In genomic region chr2:232028071-232028470, GRCh38 we compare ENCODE assay signal across 19 cellular contexts.
DNase-seq lines count a peak whose midpoint lies in the region; ATAC-seq and TF ChIP-seq lines count a peak whose summit lies in the region.
"Had no signal": no experiment of that assay in that cellular context is flagged by ENCODE, and none has a peak within 500 bp of the region (broad histone marks: within the 10 kb centered on the region; RNA-seq: fewer than 3 reads in every experiment).

No MANE protein-coding gene starts in this region.

- TF ChIP-seq CTCF in KMS-11 (conservative IDR thresholded peaks at IDR 0.05; ENCODE audit: low read depth, low read length) (no peak), mesothelial cell of epicardium (IDR thresholded peaks at IDR 0.05; ENCODE audit: unreplicated experiment) (no peak)

- peak overlapping the region; percentile 44 to 85 for H3K27ac Mint-ChIP-seq in activated naive CD4-positive, alpha-beta T cell treated with anti-CD3 and anti-CD28 coated beads, Interleukin-2, amount 50 U/mL, for 72 hours
- no peak overlapping the region for H3K27ac Mint-ChIP-seq in activated naive CD4-positive, alpha-beta T cell treated with anti-CD3 and anti-CD28 coated beads, Interleukin-2, amount 10 ng/mL, durations not matched to agents 7 days and 5 days
- H3K27ac Mint-ChIP-seq in activated naive CD8-positive, alpha-beta T cell treated with anti-CD3 and anti-CD28 coated beads for 36 hours, result peak overlapping the region; percentile 25
- no peak overlapping the region for H3K27ac Mint-ChIP-seq in mesothelial cell of epicardium
- no peak overlapping the region for H3K27ac Mint-ChIP-seq in T-helper 2 cell treated with Interferon-gamma antibody and Interleukin-4, amounts not matched to agents 5 μg/mL and 100 μg/mL, for 36 hours
- H3K27ac Mint-ChIP-seq: B cell had no signal

- peak overlapping the region; percentile 41 for H3K4me2 ChIP-seq in KMS-11
- H3K4me2 ChIP-seq: A549 had no signal

- no peaks in the 10 kb centered on the region; the same call in 1 of the 2 replicates for H3K27me3 ChIP-seq in KMS-11 (ENCODE audit: insufficient read depth, low read depth)
- H3K27me3 ChIP-seq: MG63, SJSA1 had no signal

- peaks cover 12% of the 10 kb centered on the region; the same call in 1 of the 2 replicates for H4K20me1 ChIP-seq in KMS-11 (ENCODE audit: insufficient read depth)

- no peak overlapping the region for H3K9ac ChIP-seq in KMS-11

- H2AFZ ChIP-seq in KMS-11 (ENCODE audit: low read depth), result no peak overlapping the region

- ATAC-seq in activated naive CD4-positive, alpha-beta T cell treated with anti-CD3 and anti-CD28 coated beads, Interleukin-2, amount 50 U/mL, for 72 hours, result no peak
- no peak for ATAC-seq in HG03354 (IDR thresholded peaks at IDR 0.05; ENCODE audit: poor library complexity, severe bottlenecking, unreplicated experiment)
- ATAC-seq: A549 had no signal

- H3K36me3 ChIP-seq in KMS-11 (ENCODE audit: insufficient read depth), result no peaks in the 10 kb centered on the region

- no peaks in the 10 kb centered on the region for H3K9me3 Mint-ChIP-seq in activated naive CD4-positive, alpha-beta T cell treated with anti-CD3 and anti-CD28 coated beads, Interleukin-2, amount 50 U/mL, for 72 hours
- H3K9me3 Mint-ChIP-seq in activated naive CD4-positive, alpha-beta T cell treated with anti-CD3 and anti-CD28 coated beads, Interleukin-2, amount 10 ng/mL, durations not matched to agents 7 days and 5 days, result peaks cover 2% of the 10 kb centered on the region
- H3K9me3 Mint-ChIP-seq in activated naive CD8-positive, alpha-beta T cell treated with anti-CD3 and anti-CD28 coated beads for 36 hours, result peaks cover 10% of the 10 kb centered on the region
- peaks cover 10% of the 10 kb centered on the region for H3K9me3 Mint-ChIP-seq in mesothelial cell of epicardium
- H3K9me3 Mint-ChIP-seq in T-helper 2 cell treated with Interferon-gamma antibody and Interleukin-4, amounts not matched to agents 5 μg/mL and 100 μg/mL, for 36 hours, result peaks cover 10% of the 10 kb centered on the region

- peaks cover 44 to 70% of the 10 kb centered on the region in 2 donors for H3K36me3 Mint-ChIP-seq in activated naive CD4-positive, alpha-beta T cell treated with anti-CD3 and anti-CD28 coated beads, Interleukin-2, amount 50 U/mL, for 72 hours
- H3K36me3 Mint-ChIP-seq in activated naive CD4-positive, alpha-beta T cell treated with anti-CD3 and anti-CD28 coated beads, Interleukin-2, amount 10 ng/mL, durations not matched to agents 7 days and 5 days, result peaks cover 54% of the 10 kb centered on the region
- peaks cover 68% of the 10 kb centered on the region for H3K36me3 Mint-ChIP-seq in activated naive CD8-positive, alpha-beta T cell treated with anti-CD3 and anti-CD28 coated beads for 36 hours
- peaks cover 37% of the 10 kb centered on the region for H3K36me3 Mint-ChIP-seq in mesothelial cell of epicardium
- peaks cover 60% of the 10 kb centered on the region for H3K36me3 Mint-ChIP-seq in T-helper 2 cell treated with Interferon-gamma antibody and Interleukin-4, amounts not matched to agents 5 μg/mL and 100 μg/mL, for 36 hours (ENCODE audit: low read depth)

- no peaks in the 10 kb centered on the region for H3K79me2 ChIP-seq in KMS-11 (ENCODE audit: insufficient read depth, low read depth)

- H3K27me3 Mint-ChIP-seq in activated naive CD4-positive, alpha-beta T cell treated with anti-CD3 and anti-CD28 coated beads, Interleukin-2, amount 10 ng/mL, durations not matched to agents 7 days and 5 days, result no peaks in the 10 kb centered on the region
- H3K27me3 Mint-ChIP-seq in activated naive CD8-positive, alpha-beta T cell treated with anti-CD3 and anti-CD28 coated beads for 36 hours, result no peaks in the 10 kb centered on the region
- H3K27me3 Mint-ChIP-seq in mesothelial cell of epicardium (ENCODE audit: low read depth), result no peaks in the 10 kb centered on the region
- peaks cover 30% of the 10 kb centered on the region for H3K27me3 Mint-ChIP-seq in T-helper 2 cell treated with Interferon-gamma antibody and Interleukin-4, amounts not matched to agents 5 μg/mL and 100 μg/mL, for 36 hours (ENCODE audit: low read depth)
- H3K27me3 Mint-ChIP-seq: B cell had no signal

- peaks cover 17% of the 10 kb centered on the region for H3K4me1 Mint-ChIP-seq in activated naive CD4-positive, alpha-beta T cell treated with anti-CD3 and anti-CD28 coated beads, Interleukin-2, amount 10 ng/mL, durations not matched to agents 7 days and 5 days
- H3K4me1 Mint-ChIP-seq in activated naive CD8-positive, alpha-beta T cell treated with anti-CD3 and anti-CD28 coated beads for 36 hours, result peaks cover 25% of the 10 kb centered on the region
- no peaks in the 10 kb centered on the region for H3K4me1 Mint-ChIP-seq in mesothelial cell of epicardium
- H3K4me1 Mint-ChIP-seq in T-helper 2 cell treated with Interferon-gamma antibody and Interleukin-4, amounts not matched to agents 5 μg/mL and 100 μg/mL, for 36 hours (ENCODE audit: low read depth), result peaks cover 24% of the 10 kb centered on the region
- H3K4me1 Mint-ChIP-seq: CD14-positive monocyte had no signal

- H3K4me1 ChIP-seq in KMS-11 (ENCODE audit: low read depth, poor library complexity, severe bottlenecking), result peaks cover 47% of the 10 kb centered on the region
- H3K4me1 ChIP-seq: A549, SJSA1 had no signal

- no peak overlapping the region for H3K27ac ChIP-seq in KMS-11
- H3K27ac ChIP-seq: A549, SJSA1 had no signal

- CTCF ChIA-PET in activated naive CD4-positive, alpha-beta T cell treated with anti-CD3 and anti-CD28 coated beads, Interleukin-2, amount 10 ng/mL, durations not matched to agents 7 days and 5 days (lab: Charles Lee), result interaction anchor here (0.8 kb wide), 1 partner anchor 261 kb away, joined by 3 read pairs; no protein-coding TSS in a partner anchor

- no peak overlapping the region for H3K4me3 ChIP-seq in KMS-11 (IDR thresholded peaks at IDR 0.05; ENCODE audit: insufficient read depth, low read depth, low read length)
- H3K4me3 ChIP-seq: A549, MG63, SJSA1 had no signal

- no peak overlapping the region for H3K4me3 Mint-ChIP-seq in activated naive CD4-positive, alpha-beta T cell treated with anti-CD3 and anti-CD28 coated beads, Interleukin-2, amount 10 ng/mL, durations not matched to agents 7 days and 5 days
- no peak overlapping the region for H3K4me3 Mint-ChIP-seq in activated naive CD8-positive, alpha-beta T cell treated with anti-CD3 and anti-CD28 coated beads for 36 hours
- no peak overlapping the region for H3K4me3 Mint-ChIP-seq in mesothelial cell of epicardium
- no peak overlapping the region for H3K4me3 Mint-ChIP-seq in T-helper 2 cell treated with Interferon-gamma antibody and Interleukin-4, amounts not matched to agents 5 μg/mL and 100 μg/mL, for 36 hours
- H3K4me3 Mint-ChIP-seq: B cell, CD14-positive monocyte had no signal

- DNase-seq in activated naive CD4-positive, alpha-beta T cell treated with anti-CD3 and anti-CD28 coated beads, Interleukin-2, amount 50 U/mL, for 72 hours (ENCODE audit: low spot score in 2 of 2), result no peak
- DNase-seq in activated naive CD4-positive, alpha-beta T cell treated with anti-CD3 and anti-CD28 coated beads, Interleukin-2, amount 10 ng/mL, durations not matched to agents 7 days and 5 days, result no peak
- DNase-seq in EH (ENCODE audit: low read depth), result peak; percentile 11
- no peak for DNase-seq in activated naive CD8-positive, alpha-beta T cell treated with anti-CD3 and anti-CD28 coated beads for 36 hours
- no peak for DNase-seq in mesothelial cell of epicardium (ENCODE audit: low spot score in 2 of 2, unreplicated experiment in 2 of 2)
- no peak for DNase-seq in T-helper 2 cell treated with Interferon-gamma antibody and Interleukin-4, amounts not matched to agents 5 μg/mL and 100 μg/mL, for 36 hours (ENCODE audit: low spot score)
- DNase-seq: GDM1, NCI-H1048, NCI-H1417 treated with DMSO at 0.1 percent for 48 hours, NCI-H187, NCI-H446, NCI-H526 had no signal

Comparison
In these comparisons a context has a peak if more than half of its experiments do, and no peak if none do; other contexts are left out.
1. H3K27ac Mint-ChIP-seq: peak in activated naive CD4-positive, alpha-beta T cell treated with anti-CD3 and anti-CD28 coated beads, Interleukin-2, amount 50 U/mL, for 72 hours (2 of 2) and activated naive CD8-positive, alpha-beta T cell treated with anti-CD3 and anti-CD28 coated beads for 36 hours (single experiment); none in activated naive CD4-positive, alpha-beta T cell treated with anti-CD3 and anti-CD28 coated beads, Interleukin-2, amount 10 ng/mL, durations not matched to agents 7 days and 5 days (single experiment), mesothelial cell of epicardium (single experiment) and T-helper 2 cell treated with Interferon-gamma antibody and Interleukin-4, amounts not matched to agents 5 μg/mL and 100 μg/mL, for 36 hours (single experiment).